ENCODE assay signal across 8 cellular contexts in the genomic region with DNA sequence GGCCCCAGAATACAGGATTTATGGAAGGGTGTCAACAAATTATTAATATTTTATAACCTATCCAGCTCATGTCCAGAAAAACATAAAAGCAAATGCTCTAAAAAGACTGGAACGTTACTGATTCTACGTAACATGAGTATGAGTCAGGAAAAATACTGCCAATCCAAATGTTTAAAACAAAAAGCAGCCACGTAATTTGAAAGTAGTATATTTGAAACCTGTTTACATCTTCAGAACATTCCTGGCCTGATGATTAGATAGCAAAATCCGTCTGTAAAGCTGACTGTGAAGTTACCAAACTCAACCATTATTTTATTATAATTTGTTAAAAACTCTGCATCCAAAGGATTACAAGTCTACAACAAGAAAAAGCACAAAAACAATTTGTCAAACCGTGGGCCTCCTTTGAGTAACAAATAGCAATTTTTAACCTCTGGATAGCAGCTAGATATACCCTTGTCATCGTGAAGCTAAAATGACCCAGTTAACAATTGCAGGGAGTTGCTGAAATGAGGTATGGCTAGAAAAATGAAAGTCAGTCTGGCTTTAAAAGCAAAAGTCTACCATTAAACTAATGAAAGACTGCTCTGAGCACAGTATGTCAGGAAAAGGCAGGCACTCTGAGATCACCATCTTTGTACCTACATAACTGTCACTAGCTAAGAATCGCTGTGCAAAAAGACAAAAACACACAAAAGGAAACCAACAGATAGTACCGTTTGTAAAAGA. TPM values are rescaled to one million over a fixed set of nuclear protein-coding genes. Genes with fewer than 3 reads are reported as not detected.
DNase-seq lines count a peak whose midpoint lies in the region; ATAC-seq lines count a peak whose summit lies in the region.

No MANE protein-coding gene starts in this region.

- ATAC-seq in HG03039 (IDR thresholded peaks at IDR 0.05; ENCODE audit: unreplicated experiment) (no peak), HG02885 (IDR thresholded peaks at IDR 0.05; ENCODE audit: poor library complexity, unreplicated experiment) (no peak)
- no peak for ATAC-seq in activated CD4-positive, CD25-positive, alpha-beta regulatory T cell treated with anti-CD3 and anti-CD28 coated beads, Interleukin-2, amount 50 U/mL, for 24 hours

- peak; percentile 52 for DNase-seq in GM03348 (ENCODE audit: low spot score)
- peak; percentile 31 for DNase-seq in RPMI7951 (ENCODE audit: low read depth)
- peak; percentile 57 for DNase-seq in fibroblast of gingiva (ENCODE audit: low read depth)
- DNase-seq in renal cortical epithelial cell (ENCODE audit: low read depth) = peak; percentile 13
- DNase-seq in NCI-H2029 treated with DMSO at 0.1 percent for 48 hours (lab: John Stamatoyannopoulos, UW) = no peak

RNA-seq across cellular contexts. Expression of gene UBR4, which starts 1.2 kb away (rescaled TPM):
- total RNA-seq in RPMI7951 (2014; rRNA removed; shearing (Covaris generic)) = 45.4 and 60.2 TPM in 2 replicates
- total RNA-seq in renal cortical epithelial cell = 61.1 and 174 TPM in 2 replicates

RNA-seq across cellular contexts. Expression of gene EMC1, which starts 42.5 kb away (rescaled TPM):
- total RNA-seq in RPMI7951 (2014; rRNA removed; shearing (Covaris generic)) = 68.7 and 71.3 TPM in 2 replicates
- total RNA-seq in renal cortical epithelial cell = 48.6 and 65.7 TPM in 2 replicates

RNA-seq across cellular contexts. Expression of gene MRTO4, which starts 42.7 kb away (rescaled TPM):
- 42.5 and 56.4 TPM in 2 replicates for total RNA-seq in RPMI7951 (2014; rRNA removed; shearing (Covaris generic))
- total RNA-seq in renal cortical epithelial cell = 21.5 and 34.0 TPM in 2 replicates
